ENCODE assay signal across 9 cellular contexts in genomic region chr12:123242083-123242904, GRCh38. TPM values are rescaled to one million over a fixed set of nuclear protein-coding genes. Genes with fewer than 3 reads are reported as not detected.
DNase-seq lines count a peak whose midpoint lies in the region; ATAC-seq and TF ChIP-seq lines count a peak whose summit lies in the region.
"Had no signal": no experiment of that assay in that cellular context is flagged by ENCODE, and none has a peak within 500 bp of the region (broad histone marks: within the 10 kb centered on the region; RNA-seq: fewer than 3 reads in every experiment).

No MANE protein-coding gene starts in this region.

- no peak overlapping the region for H3K4me3 ChIP-seq in left lung
- H3K4me3 ChIP-seq in tibial artery: no peak overlapping the region

- H3K9me3 ChIP-seq in left lung: no peaks in the 10 kb centered on the region
- H3K9me3 ChIP-seq in tibial artery: no peaks in the 10 kb centered on the region

- H3K27me3 ChIP-seq in left lung (no peaks in the 10 kb centered on the region), tibial artery (no peaks in the 10 kb centered on the region)

- peaks cover 35% of the 10 kb centered on the region for H3K36me3 Mint-ChIP-seq in stimulated activated naive CD8-positive, alpha-beta T cell treated with anti-CD3 and anti-CD28 coated beads, Interleukin-15, Interleukin-2, amounts not matched to agents 100 ng/mL and 50 ng/mL, for 24 hours (ENCODE audit: low read depth)
- peaks cover 31% of the 10 kb centered on the region for H3K36me3 Mint-ChIP-seq in activated B cell treated with CpG ODN at 0.5 μM for 24 hours (ENCODE audit: low read depth)

- no peaks in the 10 kb centered on the region for H3K27me3 Mint-ChIP-seq in stimulated activated naive CD8-positive, alpha-beta T cell treated with anti-CD3 and anti-CD28 coated beads, Interleukin-15, Interleukin-2, amounts not matched to agents 100 ng/mL and 50 ng/mL, for 24 hours
- H3K27me3 Mint-ChIP-seq in activated B cell treated with CpG ODN at 0.5 μM for 24 hours: no peaks in the 10 kb centered on the region

- peak overlapping the region; percentile 28 for H3K4me3 Mint-ChIP-seq in stimulated activated naive CD8-positive, alpha-beta T cell treated with anti-CD3 and anti-CD28 coated beads, Interleukin-15, Interleukin-2, amounts not matched to agents 100 ng/mL and 50 ng/mL, for 24 hours
- H3K4me3 Mint-ChIP-seq in activated B cell treated with CpG ODN at 0.5 μM for 24 hours: no peak overlapping the region

- intact Hi-C loops in activated B cell treated with CpG ODN at 0.5 μM for 24 hours (cut with micrococcal nuclease) (no loop called here), left lung (cut with DNase I) (no loop called here), tibial artery (cut with DNase I; ENCODE audit: low total_unique reads) (no loop called here)

- H3K9me3 Mint-ChIP-seq in stimulated activated naive CD8-positive, alpha-beta T cell treated with anti-CD3 and anti-CD28 coated beads, Interleukin-15, Interleukin-2, amounts not matched to agents 100 ng/mL and 50 ng/mL, for 24 hours: no peaks in the 10 kb centered on the region
- H3K9me3 Mint-ChIP-seq in activated B cell treated with CpG ODN at 0.5 μM for 24 hours: no peaks in the 10 kb centered on the region

- no peak for DNase-seq in stimulated activated naive CD8-positive, alpha-beta T cell treated with anti-CD3 and anti-CD28 coated beads, Interleukin-15, Interleukin-2, amounts not matched to agents 100 U/mL and 50 U/mL, for 24 hours
- no peak for DNase-seq in activated B cell treated with CpG ODN at 0.5 μM for 24 hours
- no peak for DNase-seq in left lung
- DNase-seq in EL: no peak
- no peak for DNase-seq in tibial artery
- DNase-seq: activated gamma-delta T cell had no signal

- peaks cover 0 to 15% of the 10 kb centered on the region in 2 donors for H3K36me3 ChIP-seq in left lung
- no peaks in the 10 kb centered on the region for H3K36me3 ChIP-seq in tibial artery

- no peak for ATAC-seq in stimulated activated naive CD8-positive, alpha-beta T cell treated with anti-CD3 and anti-CD28 coated beads, Interleukin-15, Interleukin-2, amounts not matched to agents 100 U/mL and 50 U/mL, for 24 hours
- ATAC-seq in activated B cell treated with CpG ODN at 0.5 μM for 24 hours (ENCODE audit: low read depth): no peak
- peak; percentile 9 for ATAC-seq in left lung
- no peak for ATAC-seq in HG02571 (IDR thresholded peaks at IDR 0.05; ENCODE audit: unreplicated experiment)
- no peak for ATAC-seq in GM19395 (IDR thresholded peaks at IDR 0.05; ENCODE audit: unreplicated experiment)

- TF ChIP-seq CTCF in activated B cell treated with CpG ODN at 0.5 μM for 24 hours (IDR thresholded peaks at IDR 0.05): no peak
- TF ChIP-seq CTCF in left lung (IDR thresholded peaks at IDR 0.05): no peak
- TF ChIP-seq CTCF in tibial artery (IDR thresholded peaks at IDR 0.05): no peak

- peaks cover 54% of the 10 kb centered on the region for H3K4me1 Mint-ChIP-seq in stimulated activated naive CD8-positive, alpha-beta T cell treated with anti-CD3 and anti-CD28 coated beads, Interleukin-15, Interleukin-2, amounts not matched to agents 100 ng/mL and 50 ng/mL, for 24 hours (ENCODE audit: low read depth)
- peaks cover 47% of the 10 kb centered on the region for H3K4me1 Mint-ChIP-seq in activated B cell treated with CpG ODN at 0.5 μM for 24 hours

- peak overlapping the region; percentile 3 to 48 for H3K27ac ChIP-seq in left lung
- H3K27ac ChIP-seq in tibial artery: peak overlapping the region in 1 of 2 donors; percentile 33

- POLR2A ChIA-PET in activated B cell treated with CpG ODN at 0.5 μM for 24 hours (lab: Charles Lee): interaction anchor here (1.1 to 1.8 kb wide), 2 partner anchors 9 to 13 kb away, joined by 3 to 19 read pairs; partner anchors contain the start of genes MPHOSPH9 and MTRFR

- CTCF ChIA-PET in activated B cell treated with CpG ODN at 0.5 μM for 24 hours (lab: Charles Lee): interaction anchor here (0.6 to 6.5 kb wide), 2 partner anchors 85 to 200 kb away, joined by 3 to 106 read pairs; no protein-coding TSS in a partner anchor

- peak overlapping the region; percentile 57 for H3K27ac Mint-ChIP-seq in stimulated activated naive CD8-positive, alpha-beta T cell treated with anti-CD3 and anti-CD28 coated beads, Interleukin-15, Interleukin-2, amounts not matched to agents 100 ng/mL and 50 ng/mL, for 24 hours
- H3K27ac Mint-ChIP-seq in activated B cell treated with CpG ODN at 0.5 μM for 24 hours: peak overlapping the region; percentile 60

- H3K4me1 ChIP-seq in left lung (peaks cover 0 to 21% of the 10 kb centered on the region in 2 donors), tibial artery (peaks cover 0 to 23% (median 16%) of the 10 kb centered on the region in 4 donors)

RNA-seq across cellular contexts. Expression of gene MTRFR, which starts 9.1 kb away (rescaled TPM):
- total RNA-seq in activated B cell treated with CpG ODN at 0.5 μM for 24 hours (23.5 and 23.6 TPM in 2 replicates), left lung (10 to 100 TPM; 13.2 to 13.3 TPM)

RNA-seq across cellular contexts. Expression of gene MPHOSPH9, which starts 9.4 kb away (rescaled TPM):
- 37.3 and 47.2 TPM in 2 replicates for total RNA-seq in activated B cell treated with CpG ODN at 0.5 μM for 24 hours
- 10 to 100 TPM; 27.6 to 28.1 TPM for total RNA-seq in left lung

RNA-seq across cellular contexts. Expression of gene CDK2AP1, which starts 29.4 kb away (rescaled TPM):
- 9.1 and 11.9 TPM in 2 replicates for total RNA-seq in activated B cell treated with CpG ODN at 0.5 μM for 24 hours
- total RNA-seq in left lung: 100 to 1,000 TPM; 145 to 154 TPM

Comparison
In these comparisons a context has a peak if more than half of its experiments do, and no peak if none do; other contexts are left out.
1. RNA of gene CDK2AP1, which starts 29.4 kb away (total RNA-seq): 145 to 154 TPM in left lung; 9.1 to 11.9 TPM in activated B cell treated with CpG ODN at 0.5 μM for 24 hours; every median in the first group is over 10 times any median in the second.